8 cellular contexts compared by ENCODE assay signal in the genomic region with DNA sequence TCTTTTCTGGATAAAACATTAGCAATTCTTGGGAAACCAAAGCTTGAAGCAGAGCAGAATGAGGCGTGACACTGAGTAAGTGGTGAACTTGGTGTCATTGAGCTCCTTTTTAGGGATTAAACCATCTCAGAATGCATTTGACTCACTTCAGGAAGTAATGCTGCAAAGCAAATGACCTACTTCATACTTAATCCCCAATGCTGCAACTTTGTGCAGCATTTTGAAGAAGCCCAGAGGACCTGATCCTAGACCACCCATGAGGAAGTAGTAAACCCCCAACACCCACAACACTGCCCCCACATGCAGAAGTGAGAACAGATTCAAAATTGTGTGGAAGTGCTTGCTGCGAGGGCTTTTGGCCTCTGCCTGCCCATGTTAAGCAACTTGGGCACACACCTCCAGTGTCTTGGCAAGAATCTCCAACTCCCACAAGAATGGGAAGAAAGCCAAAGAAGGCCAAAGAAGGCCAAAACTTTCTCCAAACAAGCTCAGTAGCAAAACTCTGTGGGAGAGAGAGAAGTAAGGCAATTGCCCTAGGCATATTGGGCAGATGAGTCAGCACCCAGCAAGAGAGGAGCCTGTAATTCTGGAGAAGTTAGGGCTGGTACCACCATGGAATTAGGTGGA.
A peak's percentile ranks its signal among the peaks of the same experiment; 100 is the strongest.
DNase-seq lines count a peak whose midpoint lies in the region; TF ChIP-seq lines count a peak whose summit lies in the region.

No MANE protein-coding gene starts in this region.

- peak; percentile 79 to 96 for DNase-seq in cardiac fibroblast (ENCODE audit: low read depth in 2 of 2)
- peak; percentile 14 for DNase-seq in occipital lobe (lab: John Stamatoyannopoulos, UW)
- no peak for DNase-seq in stimulated activated CD4-positive, alpha-beta T cell treated with anti-CD3 and anti-CD28 coated beads, Interleukin-4, amount 100 ng/mL, for 4 hours
- no peak for DNase-seq in NCI-H2029 treated with DMSO at 0.1 percent for 48 hours (lab: John Stamatoyannopoulos, UW)
- DNase-seq in DMS79 treated with DMSO at 0.1 percent for 48 hours (lab: John Stamatoyannopoulos, UW), result no peak
- DNase-seq in NCI-H1092 treated with DMSO at 0.1 percent for 48 hours (lab: John Stamatoyannopoulos, UW), result no peak

- TF ChIP-seq RAD21 in Ishikawa (IDR thresholded peaks at IDR 0.05; ENCODE audit: low read depth), result no peak

- no peak overlapping the region for H3K4me3 ChIP-seq in cardiac fibroblast (replicated peaks in 1 of 2; ENCODE audit: low read depth in 2 of 2, low read length in 2 of 2)

- TF ChIP-seq EP300 in Ishikawa (IDR thresholded peaks at IDR 0.05; ENCODE audit: borderline replicate concordance), result no peak

- TF ChIP-seq CTCF in C4-2B (conservative IDR thresholded peaks at IDR 0.05) (no peak), cardiac fibroblast (IDR thresholded peaks at IDR 0.05; ENCODE audit: low read depth, low read length) (no peak)

- H3K27ac ChIP-seq in C4-2B, result peak overlapping the region; percentile 47

TF ChIP-seq in Ishikawa, 13 proteins besides CTCF, POLR2A, EP300 and RAD21:
- TF ChIP-seq EGR1 (IDR thresholded peaks at IDR 0.05) (no peak), NFIC (IDR thresholded peaks at IDR 0.05) (peak; percentile 68), CEBPB (IDR thresholded peaks at IDR 0.05) (0 out of 2 replicates have a peak, but pooled peaks have one; percentile 23), YY1 (IDR thresholded peaks at IDR 0.05; ENCODE audit: low read depth) (no peak), TEAD4 (IDR thresholded peaks at IDR 0.05) (0 out of 2 replicates have a peak, but pooled peaks have one; percentile 18)

Comparison
In these comparisons a context has a peak if more than half of its experiments do, and no peak if none do; other contexts are left out.
1. DNase-seq: peak in cardiac fibroblast (2 of 2) and occipital lobe (single experiment); none in stimulated activated CD4-positive, alpha-beta T cell treated with anti-CD3 and anti-CD28 coated beads, Interleukin-4, amount 100 ng/mL, for 4 hours (0 of 2), NCI-H2029 treated with DMSO at 0.1 percent for 48 hours (single experiment), DMS79 treated with DMSO at 0.1 percent for 48 hours (single experiment) and NCI-H1092 treated with DMSO at 0.1 percent for 48 hours (single experiment).